ENCODE assay signal across 22 cellular contexts in genomic region chr3:142623209-142623608, GRCh38.
"Had no signal": no experiment of that assay in that cellular context is flagged by ENCODE, and none has a peak within 500 bp of the region (broad histone marks: within the 10 kb centered on the region; RNA-seq: fewer than 3 reads in every experiment).

No MANE protein-coding gene starts in this region.

- H3K4me3 ChIP-seq: coronary artery, heart left ventricle, hepatocyte, left lung, prostate gland, right atrium auricular region, spleen, thoracic aorta, tibial nerve, upper lobe of right lung, uterus had no signal

- H3K9me3 ChIP-seq: heart left ventricle, left lung, prostate gland, right atrium auricular region, spleen, thoracic aorta, tibial nerve, upper lobe of right lung, uterus had no signal

- H3K27ac ChIP-seq: coronary artery, heart left ventricle, hepatocyte, left lung, prostate gland, right atrium auricular region, spleen, thoracic aorta, tibial nerve, upper lobe of right lung, uterus had no signal

- H3K27me3 ChIP-seq: heart left ventricle, hepatocyte, left lung, right atrium auricular region, spleen, tibial nerve, upper lobe of right lung, uterus had no signal

- DNase-seq: dermis blood vessel endothelial cell; effector memory CD4-positive, alpha-beta T cell; heart left ventricle; kidney; left lung; mesenchymal stem cell; naive thymus-derived CD8-positive, alpha-beta T cell; nephron progenitor cell; nucleus accumbens; spleen; stimulated activated CD4-positive, alpha-beta T cell treated with anti-CD3 and anti-CD28 coated beads, Interleukin-4, amount 100 ng/mL, for 4 hours; stimulated activated naive B cell treated with anti-CD40 and anti-IgM and Interleukin-4, amounts not matched to agents 10 μg/mL and 1 μg/mL and 100 μg/mL, for 72 hours; upper lobe of right lung; uterus had no signal

- H3K36me3 ChIP-seq: heart left ventricle, left lung, prostate gland, right atrium auricular region, spleen, thoracic aorta, tibial nerve, upper lobe of right lung, uterus had no signal

- H3K4me1 ChIP-seq: heart left ventricle, left lung, prostate gland, right atrium auricular region, spleen, tibial nerve, upper lobe of right lung, uterus had no signal

- FAIRE-seq: endothelial cell of umbilical vein, frontal cortex, kidney had no signal
